Comparison of ENCODE assay signal across 25 cellular contexts in the genomic region with DNA sequence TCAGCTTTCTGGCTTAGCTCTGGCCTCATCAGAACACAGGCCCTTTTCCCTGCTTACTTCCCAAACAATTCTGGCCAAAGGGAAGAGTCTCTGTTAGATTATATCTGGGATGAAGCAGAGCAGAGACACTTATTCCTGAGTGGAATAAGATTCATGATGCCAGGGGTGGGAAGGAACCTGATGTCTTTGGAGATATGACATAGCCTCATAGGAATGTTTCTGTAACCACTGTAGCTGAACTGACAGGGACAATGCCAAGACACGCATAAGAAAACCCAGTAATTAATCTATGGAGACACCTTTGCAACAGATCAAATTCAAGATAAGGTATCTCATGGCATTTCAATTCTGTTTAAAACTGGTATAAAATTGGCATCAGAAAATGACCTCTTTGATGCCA.
A peak's percentile ranks its signal among the peaks of the same experiment; 100 is the strongest.
DNase-seq lines count a peak whose midpoint lies in the region; ATAC-seq, FAIRE-seq and TF ChIP-seq lines count a peak whose summit lies in the region.
"Had no signal": no experiment of that assay in that cellular context is flagged by ENCODE, and none has a peak within 500 bp of the region (broad histone marks: within the 10 kb centered on the region; RNA-seq: fewer than 3 reads in every experiment).

No MANE protein-coding gene starts in this region.

- no peak for TF ChIP-seq POLR2A in H54 (IDR thresholded peaks at IDR 0.05; ENCODE audit: low read depth, low read length)

- ATAC-seq in HG03159 (IDR thresholded peaks at IDR 0.05; ENCODE audit: unreplicated experiment) = no peak
- ATAC-seq in activated CD8-positive, alpha-beta T cell treated with anti-CD3 and anti-CD28 coated beads, Interleukin-2, amount 10 ng/mL, durations not matched to agents 7 days and 5 days = no peak
- ATAC-seq: activated T-cell treated with anti-CD3 and anti-CD28 coated beads, Interleukin-2, amount 50 U/mL, for 4 hours; stimulated activated naive B cell treated with anti-CD40 and anti-IgM and Interleukin-4, amounts not matched to agents 10 μg/mL and 1 μg/mL and 100 μg/mL, for 72 hours had no signal

- FAIRE-seq in H54 (lab: Jason Lieb, UNC) = peak; percentile 53
- no peak for FAIRE-seq in urothelium cell line (lab: Jason Lieb, UNC)
- FAIRE-seq: H1, islet of Langerhans, small intestine had no signal

- H3K4me3 Mint-ChIP-seq in activated CD8-positive, alpha-beta T cell treated with anti-CD3 and anti-CD28 coated beads, Interleukin-2, amount 10 ng/mL, durations not matched to agents 7 days and 5 days = no peak overlapping the region
- H3K4me3 Mint-ChIP-seq: activated naive CD4-positive, alpha-beta T cell treated with anti-CD3 and anti-CD28 coated beads for 36 hours; activated T-cell treated with anti-CD3 and anti-CD28 coated beads, Interleukin-2, amount 50 U/mL, for 4 hours; stimulated activated naive B cell treated with anti-CD40 and anti-IgM and Interleukin-4, amounts not matched to agents 10 μg/mL and 1 μg/mL and 100 μg/mL, for 72 hours had no signal

- no peak overlapping the region for H3K27ac Mint-ChIP-seq in activated CD8-positive, alpha-beta T cell treated with anti-CD3 and anti-CD28 coated beads, Interleukin-2, amount 10 ng/mL, durations not matched to agents 7 days and 5 days
- H3K27ac Mint-ChIP-seq: activated naive CD4-positive, alpha-beta T cell treated with anti-CD3 and anti-CD28 coated beads for 36 hours; stimulated activated naive B cell treated with anti-CD40 and anti-IgM and Interleukin-4, amounts not matched to agents 10 μg/mL and 1 μg/mL and 100 μg/mL, for 72 hours had no signal

- CTCF ChIA-PET in activated CD8-positive, alpha-beta T cell treated with anti-CD3 and anti-CD28 coated beads, Interleukin-2, amount 10 ng/mL, durations not matched to agents 7 days and 5 days (lab: Charles Lee) = no interaction called here

- POLR2A ChIA-PET in activated CD8-positive, alpha-beta T cell treated with anti-CD3 and anti-CD28 coated beads, Interleukin-2, amount 10 ng/mL, durations not matched to agents 7 days and 5 days (lab: Charles Lee) = no interaction called here

- no peaks in the 10 kb centered on the region for H3K4me1 Mint-ChIP-seq in activated CD8-positive, alpha-beta T cell treated with anti-CD3 and anti-CD28 coated beads, Interleukin-2, amount 10 ng/mL, durations not matched to agents 7 days and 5 days (ENCODE audit: low read depth)
- H3K4me1 Mint-ChIP-seq: stimulated activated naive B cell treated with anti-CD40 and anti-IgM and Interleukin-4, amounts not matched to agents 10 μg/mL and 1 μg/mL and 100 μg/mL, for 72 hours had no signal

- DNase-seq in H54 (ENCODE audit: insufficient read length, low spot score) = no peak
- DNase-seq in T1000 (lab: John Stamatoyannopoulos, UW) = peak; percentile 9
- peak; percentile 54 for DNase-seq in islet precursor cell
- DNase-seq in urothelium cell line (ENCODE audit: low spot score) = peak; percentile 51
- no peak for DNase-seq in activated CD8-positive, alpha-beta T cell treated with anti-CD3 and anti-CD28 coated beads, Interleukin-2, amount 10 ng/mL, durations not matched to agents 7 days and 5 days
- no peak for DNase-seq in epidermal melanocyte (ENCODE audit: insufficient read length, low spot score)
- DNase-seq: activated CD4-positive, alpha-beta T cell treated with anti-CD3 and anti-CD28 coated beads for 1 hour; activated naive CD4-positive, alpha-beta T cell treated with anti-CD3 and anti-CD28 coated beads for 36 hours; activated T-cell treated with anti-CD3 and anti-CD28 coated beads, Interleukin-2, amount 50 U/mL, for 4 hours; amygdala; BE2C; central memory CD4-positive, alpha-beta T cell; dermis blood vessel endothelial cell; DMS79 treated with DMSO at 0.1 percent for 48 hours; hippocampal formation; MM.1S; NCI-H146; NCI-H2171 treated with DMSO at 0.1 percent for 48 hours; NCI-H526 treated with DMSO at 0.1 percent for 48 hours; small intestine; stimulated activated CD4-positive, alpha-beta T cell treated with anti-CD3 and anti-CD28 coated beads, Interleukin-2, amount 100 ng/mL, for 48 hours; stimulated activated naive B cell treated with anti-CD40 and anti-IgM and Interleukin-4, amounts not matched to agents 10 μg/mL and 1 μg/mL and 100 μg/mL, for 72 hours had no signal

- no peaks in the 10 kb centered on the region for H3K36me3 Mint-ChIP-seq in activated CD8-positive, alpha-beta T cell treated with anti-CD3 and anti-CD28 coated beads, Interleukin-2, amount 10 ng/mL, durations not matched to agents 7 days and 5 days (ENCODE audit: low read depth)
- H3K36me3 Mint-ChIP-seq: stimulated activated naive B cell treated with anti-CD40 and anti-IgM and Interleukin-4, amounts not matched to agents 10 μg/mL and 1 μg/mL and 100 μg/mL, for 72 hours had no signal

- no peaks in the 10 kb centered on the region for H3K9me3 Mint-ChIP-seq in activated CD8-positive, alpha-beta T cell treated with anti-CD3 and anti-CD28 coated beads, Interleukin-2, amount 10 ng/mL, durations not matched to agents 7 days and 5 days (ENCODE audit: insufficient read depth)
- H3K9me3 Mint-ChIP-seq: activated naive CD4-positive, alpha-beta T cell treated with anti-CD3 and anti-CD28 coated beads for 36 hours; activated T-cell treated with anti-CD3 and anti-CD28 coated beads, Interleukin-2, amount 50 U/mL, for 4 hours; stimulated activated naive B cell treated with anti-CD40 and anti-IgM and Interleukin-4, amounts not matched to agents 10 μg/mL and 1 μg/mL and 100 μg/mL, for 72 hours had no signal

- H3K27me3 Mint-ChIP-seq in activated CD8-positive, alpha-beta T cell treated with anti-CD3 and anti-CD28 coated beads, Interleukin-2, amount 10 ng/mL, durations not matched to agents 7 days and 5 days (ENCODE audit: low read depth) = peaks cover 2% of the 10 kb centered on the region

Comparison
In these comparisons a context has a peak if more than half of its experiments do, and no peak if none do; other contexts are left out.
1. DNase-seq: peak in T1000 (single experiment), islet precursor cell (single experiment) and urothelium cell line (single experiment); none in H54 (single experiment), activated CD8-positive, alpha-beta T cell treated with anti-CD3 and anti-CD28 coated beads, Interleukin-2, amount 10 ng/mL, durations not matched to agents 7 days and 5 days (single experiment) and epidermal melanocyte (single experiment).